ENCODE assay signal across 11 cellular contexts in genomic region chr2:238863749-238864206, GRCh38. TPM values are rescaled to one million over a fixed set of nuclear protein-coding genes. Genes with fewer than 3 reads are reported as not detected.
A peak's percentile ranks its signal among the peaks of the same experiment; 100 is the strongest.
DNase-seq lines count a peak whose midpoint lies in the region; ATAC-seq and TF ChIP-seq lines count a peak whose summit lies in the region.
"Had no signal": no experiment of that assay in that cellular context is flagged by ENCODE, and none has a peak within 500 bp of the region (broad histone marks: within the 10 kb centered on the region; RNA-seq: fewer than 3 reads in every experiment).

No MANE protein-coding gene starts in this region.

- H2AFZ ChIP-seq in fibroblast of lung (ENCODE audit: low read length) (no peak overlapping the region), osteoblast (ENCODE audit: low read length) (peak overlapping the region; percentile 75)

- peak in 1 of 4 donors; percentile 32 for ATAC-seq in heart left ventricle
- ATAC-seq in Right ventricle myocardium inferior = no peak
- no peak for ATAC-seq in naive thymus-derived CD8-positive, alpha-beta T cell
- ATAC-seq in HG02938 (IDR thresholded peaks at IDR 0.05; ENCODE audit: unreplicated experiment) = no peak

- H3K27ac ChIP-seq in heart left ventricle (peak overlapping the region in 9 of 12 donors; percentile 42 to 77 (median 61)), fibroblast of lung (ENCODE audit: insufficient read depth, low read length) (peak overlapping the region; percentile 76), osteoblast (ENCODE audit: low read depth, low read length) (peak overlapping the region; percentile 80)

- no peaks in the 10 kb centered on the region for H4K20me1 ChIP-seq in fibroblast of lung (ENCODE audit: control insufficient read depth, extremely low read depth, insufficient read depth, low read length)
- H4K20me1 ChIP-seq in osteoblast (ENCODE audit: insufficient read depth, low read length) = no peaks in the 10 kb centered on the region

- intact Hi-C loops in heart left ventricle (cut with DNase I) (no loop called here), Right ventricle myocardium inferior (cut with DNase I) (no loop called here)

- H3K36me3 Mint-ChIP-seq in naive thymus-derived CD8-positive, alpha-beta T cell = no peaks in the 10 kb centered on the region

- H3K27me3 ChIP-seq in heart left ventricle = no peaks in the 10 kb centered on the region
- no peaks in the 10 kb centered on the region for H3K27me3 ChIP-seq in fibroblast of lung (ENCODE audit: control insufficient read depth, insufficient read depth, low read length)
- no peaks in the 10 kb centered on the region for H3K27me3 ChIP-seq in osteoblast (ENCODE audit: insufficient read depth, low read length)

- H3K36me3 ChIP-seq in heart left ventricle = no peaks in the 10 kb centered on the region
- H3K36me3 ChIP-seq in fibroblast of lung (ENCODE audit: control insufficient read depth, insufficient read depth, low read length) = peaks cover 7% of the 10 kb centered on the region
- no peaks in the 10 kb centered on the region for H3K36me3 ChIP-seq in osteoblast (ENCODE audit: insufficient read depth, low read length)

- no peaks in the 10 kb centered on the region for H3K9me3 Mint-ChIP-seq in naive thymus-derived CD8-positive, alpha-beta T cell

- no peak overlapping the region for H3K9ac ChIP-seq in fibroblast of lung (ENCODE audit: insufficient read depth, low read length)

- H3K4me3 Mint-ChIP-seq in naive thymus-derived CD8-positive, alpha-beta T cell = no peak overlapping the region

- no peak for TF ChIP-seq POLR2A in heart left ventricle (IDR thresholded peaks at IDR 0.05)

- DNase-seq in heart left ventricle (no peak), Right ventricle myocardium inferior (ENCODE audit: missing footprints) (no peak), fibroblast of lung (ENCODE audit: low read depth in 2 of 2) (no peak), osteoblast (ENCODE audit: insufficient read length, low spot score, missing footprints) (peak; percentile 89), SW 1271 (lab: John Stamatoyannopoulos, UW) (no peak), NCI-H1105 (lab: John Stamatoyannopoulos, UW) (no peak)
- no peak for DNase-seq in naive thymus-derived CD8-positive, alpha-beta T cell
- DNase-seq: DMS79, T-helper 2 cell had no signal

- H3K79me2 ChIP-seq in fibroblast of lung (ENCODE audit: control insufficient read depth, insufficient read depth, low read length) = peaks cover 81% of the 10 kb centered on the region
- peaks cover 38% of the 10 kb centered on the region for H3K79me2 ChIP-seq in osteoblast (ENCODE audit: insufficient read depth, low read length)

- peak overlapping the region; percentile 18 for H3K4me2 ChIP-seq in fibroblast of lung (ENCODE audit: extremely low read depth, insufficient read depth, low read length)
- peak overlapping the region; percentile 65 for H3K4me2 ChIP-seq in osteoblast (ENCODE audit: insufficient read depth, low read length)

- TF ChIP-seq CTCF in heart left ventricle (IDR thresholded peaks at IDR 0.05) (no peak), fibroblast of lung (conservative IDR thresholded peaks at IDR 0.05 in 1 of 2, IDR thresholded peaks at IDR 0.05 in 1 of 2; ENCODE audit: low read depth in 1 of 2, low read length in 2 of 2) (no peak), osteoblast (IDR thresholded peaks at IDR 0.05; ENCODE audit: extremely low read depth, low read depth, low read length) (no peak)

- H3K4me1 Mint-ChIP-seq in naive thymus-derived CD8-positive, alpha-beta T cell = peaks cover 0 to 4% (median 0%) of the 10 kb centered on the region in 4 donors

- peaks cover 4 to 27% (median 17%) of the 10 kb centered on the region in 5 donors for H3K27me3 Mint-ChIP-seq in naive thymus-derived CD8-positive, alpha-beta T cell

- no peak overlapping the region for H3K27ac Mint-ChIP-seq in naive thymus-derived CD8-positive, alpha-beta T cell

- POLR2A ChIA-PET in naive thymus-derived CD8-positive, alpha-beta T cell (lab: Charles Lee) = no interaction called here

- H3K4me3 ChIP-seq in heart left ventricle (peak overlapping the region in 3 of 12 donors; percentile 3 to 16 (median 15)), fibroblast of lung (replicated peaks in 1 of 4; ENCODE audit: control extremely low read depth in 1 of 4, insufficient read depth in 1 of 4, low read depth in 3 of 4, low read length in 4 of 4) (peak overlapping the region in 1 of 4 experiments; percentile 36), osteoblast (ENCODE audit: insufficient read depth, low read length) (peak overlapping the region; percentile 29)

- H3K4me1 ChIP-seq in heart left ventricle (peaks cover 0 to 20% (median 5%) of the 10 kb centered on the region in 12 donors), fibroblast of lung (ENCODE audit: control insufficient read depth, extremely low read depth, insufficient read depth, low read length) (peaks cover 51% of the 10 kb centered on the region), osteoblast (ENCODE audit: insufficient read depth, low read length) (peaks cover 45% of the 10 kb centered on the region)

- H3K9me3 ChIP-seq in heart left ventricle (no peaks in the 10 kb centered on the region), fibroblast of lung (ENCODE audit: control insufficient read depth, insufficient read depth, low read depth, low read length) (no peaks in the 10 kb centered on the region), osteoblast (ENCODE audit: low read depth, low read length) (no peaks in the 10 kb centered on the region)

- WGBS in heart left ventricle, 4 donors = 68 to 78% (median 76%) methylated on average over 9 of the region's 9 CpGs

RNA-seq across cellular contexts. Expression of gene TWIST2, which starts 15.9 kb away (rescaled TPM):
- total RNA-seq in heart left ventricle (10 to 100 TPM in 1 of 9 donors, 1 to 10 TPM in 3, under 1 TPM in 5; 0.39 to 10.9 (median 0.92) TPM), Right ventricle myocardium inferior (2.6 TPM), fibroblast of lung (36.0 and 118 TPM in 2 replicates), osteoblast (9.4 TPM in 2 replicates)
- polyA plus RNA-seq in heart left ventricle (1 to 10 TPM; 1.4 to 2.8 TPM), fibroblast of lung (85.2 and 97.7 TPM in 2 replicates)
- polyA plus RNA-seq in fibroblast of lung (2012) = 83.8 and 115 TPM in 2 replicates
- 24.2 and 33.9 TPM in 2 replicates for polyA minus RNA-seq in fibroblast of lung (ENCODE audit: low replicate concordance)
- not detected for total RNA-seq in naive thymus-derived CD8-positive, alpha-beta T cell
- polyA plus RNA-seq in naive thymus-derived CD8-positive, alpha-beta T cell = not detected
- total RNA-seq: activated CD8-positive, alpha-beta memory T cell treated with anti-CD3 and anti-CD28 coated beads for 36 hours had no signal
